Comparison of ENCODE assay signal across 36 cellular contexts in genomic region chrX:57135287-57135686, GRCh38.
"Had no signal": no experiment of that assay in that cellular context is flagged by ENCODE, and none has a peak within 500 bp of the region (broad histone marks: within the 10 kb centered on the region; RNA-seq: fewer than 3 reads in every experiment).

No MANE protein-coding gene starts in this region.

- H3K4me3 Mint-ChIP-seq: activated B cell treated with CpG ODN at 0.5 μM for 24 hours; activated CD4-positive, alpha-beta memory T cell treated with anti-CD3 and anti-CD28 coated beads for 36 hours; activated CD4-positive, alpha-beta T cell treated with anti-CD3 and anti-CD28 coated beads, Interleukin-2, amount 10 ng/mL, durations not matched to agents 24 days and 14 days; activated CD8-positive, alpha-beta T cell treated with anti-CD3 and anti-CD28 coated beads for 36 hours; activated naive CD4-positive, alpha-beta T cell treated with anti-CD3 and anti-CD28 coated beads for 36 hours; activated naive CD8-positive, alpha-beta T cell treated with anti-CD3 and anti-CD28 coated beads for 36 hours; activated T-cell treated with anti-CD3 and anti-CD28 coated beads, Interleukin-2, amount 50 U/mL, for 4 hours; activated T-cell treated with anti-CD3 and anti-CD28 coated beads, Interleukin-2, amount 50 U/mL, for 72 hours; activated T-helper 1 cell treated with anti-CD3 and anti-CD28 coated beads, Interleukin-12 subunit alpha, Interleukin-12 subunit beta, Interleukin-2, Interleukin-4 antibody, amounts not matched to agents 30 ng/mL and 10 ng/mL and 1 ng/mL, durations not matched to agents 14 hours and 24 hours and 36 hours; activated T-helper 17 cell treated with anti-CD3 and anti-CD28 coated beads, Interleukin-2, amount 50 U/mL, for 72 hours; T-helper 1 cell treated with Interleukin-12 subunit alpha and Interleukin-12 subunit beta and Interleukin-4 antibody, amounts not matched to agents 30 μg/mL and 1 μg/mL, for 36 hours; T-helper 2 cell treated with Interferon-gamma antibody and Interleukin-4, amounts not matched to agents 5 μg/mL and 100 μg/mL, for 36 hours had no signal

- H3K27me3 ChIP-seq: adrenal gland, body of pancreas, brain microvascular endothelial cell, breast epithelium had no signal

- H3K4me1 ChIP-seq: adrenal gland, body of pancreas, breast epithelium had no signal

- H3K27ac Mint-ChIP-seq: activated B cell treated with CpG ODN at 0.5 μM for 24 hours; activated CD4-positive, alpha-beta memory T cell treated with anti-CD3 and anti-CD28 coated beads for 36 hours; activated CD4-positive, alpha-beta T cell treated with anti-CD3 and anti-CD28 coated beads, Interleukin-2, amount 10 ng/mL, durations not matched to agents 24 days and 14 days; activated CD8-positive, alpha-beta T cell treated with anti-CD3 and anti-CD28 coated beads for 36 hours; activated naive CD4-positive, alpha-beta T cell treated with anti-CD3 and anti-CD28 coated beads for 36 hours; activated naive CD4-positive, alpha-beta T cell treated with anti-CD3 and anti-CD28 coated beads, Interleukin-2, amount 50 U/mL, for 72 hours; activated naive CD8-positive, alpha-beta T cell treated with anti-CD3 and anti-CD28 coated beads for 36 hours; activated T-cell treated with anti-CD3 and anti-CD28 coated beads, Interleukin-2, amount 50 U/mL, for 72 hours; activated T-helper 1 cell treated with anti-CD3 and anti-CD28 coated beads, Interleukin-12 subunit alpha, Interleukin-12 subunit beta, Interleukin-2, Interleukin-4 antibody, amounts not matched to agents 30 ng/mL and 10 ng/mL and 1 ng/mL, durations not matched to agents 14 hours and 24 hours and 36 hours; activated T-helper 17 cell treated with anti-CD3 and anti-CD28 coated beads, Interleukin-2, amount 50 U/mL, for 72 hours; T-helper 1 cell treated with Interleukin-12 subunit alpha and Interleukin-12 subunit beta and Interleukin-4 antibody, amounts not matched to agents 30 μg/mL and 1 μg/mL, for 36 hours; T-helper 2 cell treated with Interferon-gamma antibody and Interleukin-4, amounts not matched to agents 5 μg/mL and 100 μg/mL, for 36 hours had no signal

- H3K4me3 ChIP-seq: adrenal gland, body of pancreas, breast epithelium had no signal

- FAIRE-seq: TTC549 had no signal

- DNase-seq: activated B cell treated with CpG ODN at 0.5 μM for 24 hours; activated CD4-positive, alpha-beta memory T cell treated with anti-CD3 and anti-CD28 coated beads for 36 hours; activated CD4-positive, alpha-beta T cell treated with anti-CD3 and anti-CD28 coated beads for 4 hours; activated CD4-positive, alpha-beta T cell treated with anti-CD3 and anti-CD28 coated beads, Interleukin-2, amount 10 ng/mL, durations not matched to agents 24 days and 14 days; activated CD4-positive, alpha-beta T cell treated with anti-CD3 and anti-CD28 coated beads, Interleukin-2, amount 50 U/mL, for 1 hour; activated CD4-positive, alpha-beta T cell treated with anti-CD3 and anti-CD28 coated beads, Interleukin-2, amount 50 U/mL, for 4 hours; activated CD4-positive, CD25-positive, alpha-beta regulatory T cell treated with anti-CD3 and anti-CD28 coated beads, Interleukin-2, amount 50 U/mL, for 72 hours; activated CD8-positive, alpha-beta memory T cell treated with anti-CD3 and anti-CD28 coated beads, Interleukin-2, amount 50 U/mL, for 4 hours; activated CD8-positive, alpha-beta T cell treated with anti-CD3 and anti-CD28 coated beads for 36 hours; activated effector memory CD4-positive, alpha-beta T cell treated with anti-CD3 and anti-CD28 coated beads, Interleukin-2, amount 50 U/mL, for 16 hours; activated gamma-delta T cell treated with Interleukin-2 at 50 U/mL for 16 hours; activated naive CD4-positive, alpha-beta T cell; activated naive CD4-positive, alpha-beta T cell treated with anti-CD3 and anti-CD28 coated beads for 36 hours; activated naive CD4-positive, alpha-beta T cell treated with anti-CD3 and anti-CD28 coated beads, Interleukin-2, amount 50 U/mL, for 16 hours; activated naive CD8-positive, alpha-beta T cell treated with anti-CD3 and anti-CD28 coated beads for 36 hours; activated T-cell treated with anti-CD3 and anti-CD28 coated beads for 4 hours; activated T-cell treated with anti-CD3 and anti-CD28 coated beads, Interleukin-2, amount 50 U/mL, for 1 hour; activated T-cell treated with anti-CD3 and anti-CD28 coated beads, Interleukin-2, amount 50 U/mL, for 4 hours; activated T-cell treated with anti-CD3 and anti-CD28 coated beads, Interleukin-2, amount 50 U/mL, for 72 hours; adrenal gland; amniotic stem cell; aorta; body of pancreas; brain microvascular endothelial cell; central memory CD4-positive, alpha-beta T cell; cerebellar nuclear complex; T-helper 2 cell; T-helper 9 cell had no signal

- H3K27ac ChIP-seq: adrenal gland, body of pancreas, brain microvascular endothelial cell, breast epithelium, VCaP had no signal

- H3K27me3 Mint-ChIP-seq: activated B cell treated with CpG ODN at 0.5 μM for 24 hours; activated CD4-positive, alpha-beta memory T cell treated with anti-CD3 and anti-CD28 coated beads for 36 hours; activated CD4-positive, alpha-beta T cell treated with anti-CD3 and anti-CD28 coated beads, Interleukin-2, amount 10 ng/mL, durations not matched to agents 24 days and 14 days; activated CD8-positive, alpha-beta T cell treated with anti-CD3 and anti-CD28 coated beads for 36 hours; activated naive CD8-positive, alpha-beta T cell treated with anti-CD3 and anti-CD28 coated beads for 36 hours; activated T-helper 17 cell treated with anti-CD3 and anti-CD28 coated beads, Interleukin-2, amount 50 U/mL, for 72 hours had no signal

- H3K9me3 Mint-ChIP-seq: activated B cell treated with CpG ODN at 0.5 μM for 24 hours; activated CD4-positive, alpha-beta memory T cell treated with anti-CD3 and anti-CD28 coated beads for 36 hours; activated CD4-positive, alpha-beta T cell treated with anti-CD3 and anti-CD28 coated beads, Interleukin-2, amount 10 ng/mL, durations not matched to agents 24 days and 14 days; activated CD8-positive, alpha-beta T cell treated with anti-CD3 and anti-CD28 coated beads for 36 hours; activated naive CD4-positive, alpha-beta T cell treated with anti-CD3 and anti-CD28 coated beads for 36 hours; activated naive CD4-positive, alpha-beta T cell treated with anti-CD3 and anti-CD28 coated beads, Interleukin-2, amount 50 U/mL, for 72 hours; activated naive CD8-positive, alpha-beta T cell treated with anti-CD3 and anti-CD28 coated beads for 36 hours; activated T-cell treated with anti-CD3 and anti-CD28 coated beads, Interleukin-2, amount 50 U/mL, for 4 hours; activated T-cell treated with anti-CD3 and anti-CD28 coated beads, Interleukin-2, amount 50 U/mL, for 72 hours; activated T-helper 1 cell treated with anti-CD3 and anti-CD28 coated beads, Interleukin-12 subunit alpha, Interleukin-12 subunit beta, Interleukin-2, Interleukin-4 antibody, amounts not matched to agents 30 ng/mL and 10 ng/mL and 1 ng/mL, durations not matched to agents 14 hours and 24 hours and 36 hours; activated T-helper 17 cell treated with anti-CD3 and anti-CD28 coated beads, Interleukin-2, amount 50 U/mL, for 72 hours; T-helper 1 cell treated with Interleukin-12 subunit alpha and Interleukin-12 subunit beta and Interleukin-4 antibody, amounts not matched to agents 30 μg/mL and 1 μg/mL, for 36 hours; T-helper 2 cell treated with Interferon-gamma antibody and Interleukin-4, amounts not matched to agents 5 μg/mL and 100 μg/mL, for 36 hours had no signal

- H3K36me3 Mint-ChIP-seq: activated CD4-positive, alpha-beta memory T cell treated with anti-CD3 and anti-CD28 coated beads for 36 hours; activated naive CD8-positive, alpha-beta T cell treated with anti-CD3 and anti-CD28 coated beads for 36 hours had no signal

- H3K36me3 ChIP-seq: adrenal gland, brain microvascular endothelial cell, breast epithelium had no signal

- ATAC-seq: activated CD8-positive, alpha-beta T cell treated with anti-CD3 and anti-CD28 coated beads for 36 hours; activated naive CD4-positive, alpha-beta T cell treated with anti-CD3 and anti-CD28 coated beads, Interleukin-2, amount 50 U/mL, for 72 hours; activated T-cell treated with anti-CD3 and anti-CD28 coated beads, Interleukin-2, amount 50 U/mL, for 4 hours; activated T-cell treated with anti-CD3 and anti-CD28 coated beads, Interleukin-2, amount 50 U/mL, for 72 hours; activated T-helper 17 cell treated with anti-CD3 and anti-CD28 coated beads, Interleukin-2, amount 50 U/mL, for 72 hours; body of pancreas had no signal

- H3K9me3 ChIP-seq: adrenal gland, body of pancreas, breast epithelium had no signal

- H3K4me1 Mint-ChIP-seq: activated B cell treated with CpG ODN at 0.5 μM for 24 hours; activated CD4-positive, alpha-beta T cell treated with anti-CD3 and anti-CD28 coated beads, Interleukin-2, amount 10 ng/mL, durations not matched to agents 24 days and 14 days; activated naive CD8-positive, alpha-beta T cell treated with anti-CD3 and anti-CD28 coated beads for 36 hours; activated T-helper 17 cell treated with anti-CD3 and anti-CD28 coated beads, Interleukin-2, amount 50 U/mL, for 72 hours had no signal
